Comparison of ENCODE assay signal across 14 cellular contexts in the genomic region with DNA sequence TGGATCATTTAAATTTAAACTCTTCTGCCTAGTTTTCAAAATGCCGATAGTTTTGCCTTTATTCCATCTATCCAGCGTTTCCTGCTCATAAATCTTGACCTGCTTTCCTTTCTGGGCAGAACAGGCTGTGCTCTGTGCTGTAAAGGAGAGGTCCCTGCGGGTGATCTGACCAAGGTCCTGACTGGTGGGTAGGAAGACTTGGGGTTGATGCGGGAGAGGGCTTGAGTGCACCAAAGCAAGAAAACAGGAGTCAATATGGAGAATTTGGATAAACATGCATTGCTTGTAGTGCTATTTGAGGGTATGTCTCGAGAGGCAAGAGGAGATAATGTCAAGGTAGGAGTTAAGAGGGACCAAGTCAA.
DNase-seq lines count a peak whose midpoint lies in the region; ATAC-seq and TF ChIP-seq lines count a peak whose summit lies in the region.
"Had no signal": no experiment of that assay in that cellular context is flagged by ENCODE, and none has a peak within 500 bp of the region (broad histone marks: within the 10 kb centered on the region; RNA-seq: fewer than 3 reads in every experiment).

No MANE protein-coding gene starts in this region.

- intact Hi-C loops in ascending aorta (cut with DNase I): no loop called here

- CTCF ChIA-PET in WTC11 (lab: Charles Lee): no interaction called here

- no peaks in the 10 kb centered on the region for H3K9me3 Mint-ChIP-seq in WTC11

- no peaks in the 10 kb centered on the region for H3K36me3 Mint-ChIP-seq in WTC11

- no peaks in the 10 kb centered on the region for H3K4me1 ChIP-seq in ascending aorta
- H3K4me1 ChIP-seq: HAP-1, prostate gland had no signal

- H3K27ac ChIP-seq in ascending aorta: no peak overlapping the region
- H3K27ac ChIP-seq: prostate gland had no signal

- no peak overlapping the region for H3K27ac Mint-ChIP-seq in WTC11

- peak; percentile 22 for DNase-seq in ELF-1 (ENCODE audit: low read depth, low spot score)
- DNase-seq in WTC11 (ENCODE audit: low spot score): no peak
- no peak for DNase-seq in anterior cingulate cortex (lab: John Stamatoyannopoulos, UW)
- no peak for DNase-seq in ascending aorta (ENCODE audit: low spot score in 2 of 2)
- DNase-seq in HK-2 (ENCODE audit: unreplicated experiment): no peak
- DNase-seq: activated CD8-positive, alpha-beta memory T cell treated with anti-CD3 and anti-CD28 coated beads, Interleukin-2, amount 50 U/mL, for 4 hours; amygdala; NCI-H510A treated with DMSO at 0.1 percent for 48 hours; SHP77 treated with DMSO at 0.1 percent for 48 hours had no signal

- ATAC-seq in GM21526 (IDR thresholded peaks at IDR 0.05; ENCODE audit: low FRiP score, unreplicated experiment) (peak; percentile 5), HG03066 (IDR thresholded peaks at IDR 0.05; ENCODE audit: low read depth, unreplicated experiment) (peak; percentile 10), WTC11 (peak; percentile 51; the same call in 1 of the 2 replicates), GM21619 (IDR thresholded peaks at IDR 0.05; ENCODE audit: unreplicated experiment) (no peak)

- no peaks in the 10 kb centered on the region for H3K36me3 ChIP-seq in ascending aorta
- H3K36me3 ChIP-seq: HAP-1, prostate gland had no signal

- no peak overlapping the region for H3K4me3 Mint-ChIP-seq in WTC11

- peak overlapping the region in 1 of 2 donors; percentile 17 for H3K4me3 ChIP-seq in ascending aorta
- H3K4me3 ChIP-seq: HAP-1, prostate gland had no signal

- no peaks in the 10 kb centered on the region for H3K27me3 ChIP-seq in ascending aorta

- peaks cover 38% of the 10 kb centered on the region for H3K4me1 Mint-ChIP-seq in WTC11

- no peak for TF ChIP-seq CTCF in WTC11 (IDR thresholded peaks at IDR 0.05)
- TF ChIP-seq CTCF in ascending aorta (IDR thresholded peaks at IDR 0.05): no peak

- H3K27me3 Mint-ChIP-seq in WTC11 (ENCODE audit: low read depth): no peaks in the 10 kb centered on the region; the same call in 1 of the 2 replicates

- H3K9me3 ChIP-seq in ascending aorta: no peaks in the 10 kb centered on the region
- H3K9me3 ChIP-seq: HAP-1, prostate gland had no signal

- POLR2A ChIA-PET in WTC11 (lab: Charles Lee): no interaction called here

TF ChIP-seq in WTC11, 78 proteins besides CTCF, POLR2A, EP300 and RAD21:
- TF ChIP-seq, protein P1, sequence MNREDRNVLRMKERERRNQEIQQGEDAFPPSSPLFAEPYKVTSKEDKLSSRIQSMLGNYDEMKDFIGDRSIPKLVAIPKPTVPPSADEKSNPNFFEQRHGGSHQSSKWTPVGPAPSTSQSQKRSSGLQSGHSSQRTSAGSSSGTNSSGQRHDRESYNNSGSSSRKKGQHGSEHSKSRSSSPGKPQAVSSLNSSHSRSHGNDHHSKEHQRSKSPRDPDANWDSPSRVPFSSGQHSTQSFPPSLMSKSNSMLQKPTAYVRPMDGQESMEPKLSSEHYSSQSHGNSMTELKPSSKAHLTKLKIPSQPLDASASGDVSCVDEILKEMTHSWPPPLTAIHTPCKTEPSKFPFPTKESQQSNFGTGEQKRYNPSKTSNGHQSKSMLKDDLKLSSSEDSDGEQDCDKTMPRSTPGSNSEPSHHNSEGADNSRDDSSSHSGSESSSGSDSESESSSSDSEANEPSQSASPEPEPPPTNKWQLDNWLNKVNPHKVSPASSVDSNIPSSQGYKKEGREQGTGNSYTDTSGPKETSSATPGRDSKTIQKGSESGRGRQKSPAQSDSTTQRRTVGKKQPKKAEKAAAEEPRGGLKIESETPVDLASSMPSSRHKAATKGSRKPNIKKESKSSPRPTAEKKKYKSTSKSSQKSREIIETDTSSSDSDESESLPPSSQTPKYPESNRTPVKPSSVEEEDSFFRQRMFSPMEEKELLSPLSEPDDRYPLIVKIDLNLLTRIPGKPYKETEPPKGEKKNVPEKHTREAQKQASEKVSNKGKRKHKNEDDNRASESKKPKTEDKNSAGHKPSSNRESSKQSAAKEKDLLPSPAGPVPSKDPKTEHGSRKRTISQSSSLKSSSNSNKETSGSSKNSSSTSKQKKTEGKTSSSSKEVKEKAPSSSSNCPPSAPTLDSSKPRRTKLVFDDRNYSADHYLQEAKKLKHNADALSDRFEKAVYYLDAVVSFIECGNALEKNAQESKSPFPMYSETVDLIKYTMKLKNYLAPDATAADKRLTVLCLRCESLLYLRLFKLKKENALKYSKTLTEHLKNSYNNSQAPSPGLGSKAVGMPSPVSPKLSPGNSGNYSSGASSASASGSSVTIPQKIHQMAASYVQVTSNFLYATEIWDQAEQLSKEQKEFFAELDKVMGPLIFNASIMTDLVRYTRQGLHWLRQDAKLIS (CRISPR knock-in tag; IDR thresholded peaks at IDR 0.05; ENCODE audit: borderline replicate concordance): no peak
- no peak for TF ChIP-seq ATF1 (CRISPR knock-in tag; IDR thresholded peaks at IDR 0.05)
- TF ChIP-seq, protein P2, sequence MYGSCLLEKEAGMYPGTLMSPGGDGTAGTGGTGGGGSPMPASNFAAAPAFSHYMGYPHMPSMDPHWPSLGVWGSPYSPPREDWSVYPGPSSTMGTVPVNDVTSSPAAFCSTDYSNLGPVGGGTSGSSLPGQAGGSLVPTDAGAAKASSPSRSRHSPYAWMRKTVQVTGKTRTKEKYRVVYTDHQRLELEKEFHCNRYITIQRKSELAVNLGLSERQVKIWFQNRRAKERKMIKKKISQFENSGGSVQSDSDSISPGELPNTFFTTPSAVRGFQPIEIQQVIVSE (CRISPR knock-in tag; IDR thresholded peaks at IDR 0.05; ENCODE audit: borderline replicate concordance): no peak
- no peak for TF ChIP-seq TEAD4 (CRISPR knock-in tag; IDR thresholded peaks at IDR 0.05)
- no peak for TF ChIP-seq ZNF138 (CRISPR knock-in tag; conservative IDR thresholded peaks at IDR 0.05)
